Comparison of ENCODE assay signal across 14 cellular contexts in genomic region chr10:62199584-62199983, GRCh38.
DNase-seq lines count a peak whose midpoint lies in the region; ATAC-seq and TF ChIP-seq lines count a peak whose summit lies in the region.
"Had no signal": no experiment of that assay in that cellular context is flagged by ENCODE, and none has a peak within 500 bp of the region (broad histone marks: within the 10 kb centered on the region; RNA-seq: fewer than 3 reads in every experiment).

No MANE protein-coding gene starts in this region.

- POLR2A ChIA-PET in CD8-positive, alpha-beta T cell (lab: Charles Lee) = no interaction called here
- POLR2A ChIA-PET in PC-3 (lab: Charles Lee; ENCODE audit: unreplicated experiment) = no interaction called here

- no TSS peak for BruUV-seq in PC-3 (replicated peaks; lab: Mats Ljungman, UMichigan)

- H3K4me2 ChIP-seq in PC-3 (ENCODE audit: low read length) = no peak overlapping the region

- H3K4me1 Mint-ChIP-seq in CD8-positive, alpha-beta T cell (ENCODE audit: low read depth) = peaks cover 10% of the 10 kb centered on the region
- H3K4me1 Mint-ChIP-seq in activated T-helper 2 cell treated with anti-CD3 and anti-CD28 coated beads, Interferon-gamma antibody, Interleukin-2, Interleukin-4, amounts not matched to agents 10 μg/mL and 5 μg/mL and 100 μg/mL, durations not matched to agents 14 hours and 24 hours and 36 hours (ENCODE audit: low read depth) = peaks cover 26% of the 10 kb centered on the region

- no peaks in the 10 kb centered on the region for H3K27me3 Mint-ChIP-seq in CD8-positive, alpha-beta T cell (ENCODE audit: low read depth)
- no peaks in the 10 kb centered on the region for H3K27me3 Mint-ChIP-seq in activated T-helper 2 cell treated with anti-CD3 and anti-CD28 coated beads, Interferon-gamma antibody, Interleukin-2, Interleukin-4, amounts not matched to agents 10 μg/mL and 5 μg/mL and 100 μg/mL, durations not matched to agents 14 hours and 24 hours and 36 hours (ENCODE audit: low read depth)

- H3K27ac Mint-ChIP-seq in CD8-positive, alpha-beta T cell = peak overlapping the region; percentile 14
- H3K27ac Mint-ChIP-seq in activated T-helper 2 cell treated with anti-CD3 and anti-CD28 coated beads, Interferon-gamma antibody, Interleukin-2, Interleukin-4, amounts not matched to agents 10 μg/mL and 5 μg/mL and 100 μg/mL, durations not matched to agents 14 hours and 24 hours and 36 hours = peak overlapping the region; percentile 14

- H3K9me3 Mint-ChIP-seq in CD8-positive, alpha-beta T cell = no peaks in the 10 kb centered on the region
- H3K9me3 Mint-ChIP-seq in activated T-helper 2 cell treated with anti-CD3 and anti-CD28 coated beads, Interferon-gamma antibody, Interleukin-2, Interleukin-4, amounts not matched to agents 10 μg/mL and 5 μg/mL and 100 μg/mL, durations not matched to agents 14 hours and 24 hours and 36 hours = no peaks in the 10 kb centered on the region

- H3K79me2 ChIP-seq in PC-3 (ENCODE audit: low read length) = no peaks in the 10 kb centered on the region

- H3K4me3 ChIP-seq in CD8-positive, alpha-beta T cell (ENCODE audit: low read depth, low read length) = no peak overlapping the region
- H3K4me3 ChIP-seq in PC-3 (ENCODE audit: low read length) = no peak overlapping the region
- H3K4me3 ChIP-seq: ascending aorta, mucosa of descending colon, transverse colon had no signal

- H3K9ac ChIP-seq in PC-3 (ENCODE audit: low read length) = no peak overlapping the region

- no peaks in the 10 kb centered on the region for H3K27me3 ChIP-seq in CD8-positive, alpha-beta T cell (ENCODE audit: insufficient read depth, low read length)
- no peaks in the 10 kb centered on the region for H3K27me3 ChIP-seq in PC-3 (ENCODE audit: low read length)
- H3K27me3 ChIP-seq: ascending aorta, transverse colon had no signal

- H3K36me3 Mint-ChIP-seq in CD8-positive, alpha-beta T cell = no peaks in the 10 kb centered on the region
- H3K36me3 Mint-ChIP-seq in activated T-helper 2 cell treated with anti-CD3 and anti-CD28 coated beads, Interferon-gamma antibody, Interleukin-2, Interleukin-4, amounts not matched to agents 10 μg/mL and 5 μg/mL and 100 μg/mL, durations not matched to agents 14 hours and 24 hours and 36 hours (ENCODE audit: low read depth) = peaks cover 18% of the 10 kb centered on the region

- H3K9me3 ChIP-seq in CD8-positive, alpha-beta T cell (ENCODE audit: low read length) = no peaks in the 10 kb centered on the region
- no peaks in the 10 kb centered on the region for H3K9me3 ChIP-seq in PC-3 (ENCODE audit: low read length)
- H3K9me3 ChIP-seq: ascending aorta, mucosa of descending colon, transverse colon had no signal

- peak; percentile 82 for ATAC-seq in CD8-positive, alpha-beta T cell
- ATAC-seq in GM18870 (IDR thresholded peaks at IDR 0.05; ENCODE audit: unreplicated experiment) = peak; percentile 88
- ATAC-seq in HG02981 (IDR thresholded peaks at IDR 0.05; ENCODE audit: unreplicated experiment) = peak; percentile 79
- no peak for ATAC-seq in GM18873 (IDR thresholded peaks at IDR 0.05; ENCODE audit: low FRiP score, unreplicated experiment)
- no peak for ATAC-seq in PC-3
- ATAC-seq: mucosa of descending colon had no signal

- no peaks in the 10 kb centered on the region for H3K36me3 ChIP-seq in CD8-positive, alpha-beta T cell (ENCODE audit: insufficient read depth, low read length)
- peaks cover 17% of the 10 kb centered on the region for H3K36me3 ChIP-seq in PC-3 (ENCODE audit: low read depth, low read length)
- H3K36me3 ChIP-seq: ascending aorta, transverse colon had no signal

- H3K4me3 Mint-ChIP-seq in CD8-positive, alpha-beta T cell = no peak overlapping the region
- H3K4me3 Mint-ChIP-seq in activated T-helper 2 cell treated with anti-CD3 and anti-CD28 coated beads, Interferon-gamma antibody, Interleukin-2, Interleukin-4, amounts not matched to agents 10 μg/mL and 5 μg/mL and 100 μg/mL, durations not matched to agents 14 hours and 24 hours and 36 hours (ENCODE audit: low read depth) = no peak overlapping the region

- no peak for TF ChIP-seq CTCF in CD8-positive, alpha-beta T cell (IDR thresholded peaks at IDR 0.05)
- no peak for TF ChIP-seq CTCF in PC-3 (conservative IDR thresholded peaks at IDR 0.05; ENCODE audit: low read depth, low read length)

- H3K27ac ChIP-seq in CD8-positive, alpha-beta T cell (ENCODE audit: low read depth, low read length) = no peak overlapping the region
- no peak overlapping the region for H3K27ac ChIP-seq in PC-3 (ENCODE audit: low read length)
- H3K27ac ChIP-seq: ascending aorta, epithelial cell of prostate, transverse colon had no signal

- CTCF ChIA-PET in CD8-positive, alpha-beta T cell (lab: Charles Lee) = no interaction called here
- CTCF ChIA-PET in PC-3 (lab: Charles Lee) = no interaction called here

- intact Hi-C loops in CD8-positive, alpha-beta T cell (cut with DNase I, micrococcal nuclease) = loop anchor here in 1 of 2 experiments (2.0 to 5.0 kb wide), 2 partner anchors 17 to 162 kb away; no protein-coding TSS in a partner anchor
- intact Hi-C loops in activated T-helper 2 cell treated with anti-CD3 and anti-CD28 coated beads, Interferon-gamma antibody, Interleukin-2, Interleukin-4, amounts not matched to agents 10 μg/mL and 5 μg/mL and 100 μg/mL, durations not matched to agents 14 hours and 24 hours and 36 hours (cut with micrococcal nuclease) = loop anchor here (1.0 to 2.0 kb wide), 2 partner anchors 13 to 25 kb away; no protein-coding TSS in a partner anchor
- intact Hi-C loops in PC-3 (cut with micrococcal nuclease) = no loop called here

- DNase-seq in CD8-positive, alpha-beta T cell = no peak
- no peak for DNase-seq in activated T-helper 2 cell treated with anti-CD3 and anti-CD28 coated beads, Interferon-gamma antibody, Interleukin-2, Interleukin-4, amounts not matched to agents 10 μg/mL and 5 μg/mL and 100 μg/mL, durations not matched to agents 14 hours and 24 hours and 36 hours (ENCODE audit: low spot score)
- no peak for DNase-seq in iPS-NIHi7 (ENCODE audit: extremely low spot score)
- no peak for DNase-seq in C1 segment of cervical spinal cord (lab: John Stamatoyannopoulos, UW)
- DNase-seq in PC-3 = no peak
- DNase-seq: activated CD4-positive, alpha-beta T cell treated with anti-CD3 and anti-CD28 coated beads for 4 hours; mucosa of descending colon; Right ventricle myocardium superior; transverse colon had no signal

- no peaks in the 10 kb centered on the region for H3F3A ChIP-seq in PC-3 (ENCODE audit: low read length, unreplicated experiment)

- H4K20me1 ChIP-seq in PC-3 (ENCODE audit: low read length) = no peaks in the 10 kb centered on the region

- H3K4me1 ChIP-seq in CD8-positive, alpha-beta T cell (ENCODE audit: insufficient read depth, low read length) = peaks cover 7% of the 10 kb centered on the region
- peaks cover 6% of the 10 kb centered on the region for H3K4me1 ChIP-seq in PC-3 (ENCODE audit: insufficient read depth, low read length)
- H3K4me1 ChIP-seq: ascending aorta had no signal

- H3K9me2 ChIP-seq in PC-3 (replicated peaks; ENCODE audit: low read length) = no peaks in the 10 kb centered on the region

- H2AFZ ChIP-seq in PC-3 (ENCODE audit: low read length) = no peak overlapping the region

Comparison
In these comparisons a context has a peak if more than half of its experiments do, and no peak if none do; other contexts are left out.
1. ATAC-seq: peak in CD8-positive, alpha-beta T cell (single experiment), GM18870 (single experiment) and HG02981 (single experiment); none in GM18873 (single experiment) and PC-3 (single experiment).